Comparison of ENCODE assay signal across 21 cellular contexts in genomic region chr5:135153661-135154060, GRCh38.
"Had no signal": no experiment of that assay in that cellular context is flagged by ENCODE, and none has a peak within 500 bp of the region (broad histone marks: within the 10 kb centered on the region; RNA-seq: fewer than 3 reads in every experiment).

No MANE protein-coding gene starts in this region.

- H3K36me3 Mint-ChIP-seq: activated CD4-positive, alpha-beta memory T cell treated with anti-CD3 and anti-CD28 coated beads for 36 hours; activated CD8-positive, alpha-beta memory T cell treated with anti-CD3 and anti-CD28 coated beads, Interleukin-2, amount 10 ng/mL, durations not matched to agents 7 days and 5 days; memory B cell; neural progenitor cell had no signal

- H3K36me3 ChIP-seq: brain microvascular endothelial cell, neural progenitor cell, ovary, tibial artery, uterus had no signal

- H3K27ac ChIP-seq: brain microvascular endothelial cell, coronary artery, neural progenitor cell, ovary, psoas muscle, tibial artery, uterus had no signal

- H3K27me3 ChIP-seq: brain microvascular endothelial cell, ovary, tibial artery, uterus had no signal

- H3K27ac Mint-ChIP-seq: activated CD4-positive, alpha-beta memory T cell treated with anti-CD3 and anti-CD28 coated beads for 36 hours; activated CD4-positive, alpha-beta T cell treated with anti-CD3 and anti-CD28 coated beads for 36 hours; activated CD8-positive, alpha-beta memory T cell treated with anti-CD3 and anti-CD28 coated beads, Interleukin-2, amount 10 ng/mL, durations not matched to agents 7 days and 5 days; activated T-helper 17 cell treated with anti-CD3 and anti-CD28 coated beads, Interleukin-2, amount 50 U/mL, for 72 hours; memory B cell; naive B cell; neural progenitor cell had no signal

- H3K4me1 Mint-ChIP-seq: activated CD4-positive, alpha-beta T cell treated with anti-CD3 and anti-CD28 coated beads for 36 hours; activated CD8-positive, alpha-beta memory T cell treated with anti-CD3 and anti-CD28 coated beads, Interleukin-2, amount 10 ng/mL, durations not matched to agents 7 days and 5 days; activated T-helper 17 cell treated with anti-CD3 and anti-CD28 coated beads, Interleukin-2, amount 50 U/mL, for 72 hours; memory B cell; naive B cell; neural progenitor cell had no signal

- H3K4me3 Mint-ChIP-seq: activated CD4-positive, alpha-beta memory T cell treated with anti-CD3 and anti-CD28 coated beads for 36 hours; activated CD4-positive, alpha-beta T cell treated with anti-CD3 and anti-CD28 coated beads for 36 hours; activated CD8-positive, alpha-beta memory T cell treated with anti-CD3 and anti-CD28 coated beads, Interleukin-2, amount 10 ng/mL, durations not matched to agents 7 days and 5 days; activated T-helper 17 cell treated with anti-CD3 and anti-CD28 coated beads, Interleukin-2, amount 50 U/mL, for 72 hours; memory B cell; neural progenitor cell had no signal

- H3K4me3 ChIP-seq: coronary artery, mucosa of descending colon, neural progenitor cell, ovary, psoas muscle, tibial artery, uterus had no signal

- ATAC-seq: activated CD4-positive, alpha-beta T cell treated with anti-CD3 and anti-CD28 coated beads for 36 hours; activated CD8-positive, alpha-beta memory T cell treated with anti-CD3 and anti-CD28 coated beads, Interleukin-2, amount 10 ng/mL, durations not matched to agents 7 days and 5 days; activated T-helper 17 cell treated with anti-CD3 and anti-CD28 coated beads, Interleukin-2, amount 50 U/mL, for 72 hours; left ventricle myocardium superior; mucosa of descending colon; psoas muscle; right cardiac atrium; stimulated activated naive CD8-positive, alpha-beta T cell treated with anti-CD3 and anti-CD28 coated beads, Interleukin-15, Interleukin-2, amounts not matched to agents 100 U/mL and 50 U/mL, for 24 hours had no signal

- H3K4me1 ChIP-seq: psoas muscle, tibial artery, uterus had no signal

- DNase-seq: activated CD4-positive, alpha-beta memory T cell treated with anti-CD3 and anti-CD28 coated beads for 36 hours; activated CD4-positive, alpha-beta T cell treated with anti-CD3 and anti-CD28 coated beads for 36 hours; activated CD8-positive, alpha-beta memory T cell treated with anti-CD3 and anti-CD28 coated beads, Interleukin-2, amount 10 ng/mL, durations not matched to agents 7 days and 5 days; activated naive CD4-positive, alpha-beta T cell treated with anti-CD3 and anti-CD28 coated beads, Interleukin-2, amount 50 U/mL, for 16 hours; activated T-cell treated with anti-CD3 and anti-CD28 coated beads, Interleukin-2, amount 50 U/mL, for 1 hour; brain microvascular endothelial cell; left ventricle myocardium superior; mucosa of descending colon; naive B cell; ovary; psoas muscle; right cardiac atrium; stimulated activated CD4-positive, alpha-beta T cell treated with anti-CD3 and anti-CD28 coated beads, Interleukin-2, amount 100 ng/mL, for 24 hours; stimulated activated naive CD8-positive, alpha-beta T cell treated with anti-CD3 and anti-CD28 coated beads, Interleukin-15, Interleukin-2, amounts not matched to agents 100 U/mL and 50 U/mL, for 24 hours; substantia nigra; tibial artery; uterus had no signal
